In genomic region chr16:61721561-61721960, GRCh38 we compare ENCODE assay signal across 19 cellular contexts.
DNase-seq lines count a peak whose midpoint lies in the region; ATAC-seq, FAIRE-seq and TF ChIP-seq lines count a peak whose summit lies in the region.
"Had no signal": no experiment of that assay in that cellular context is flagged by ENCODE, and none has a peak within 500 bp of the region (broad histone marks: within the 10 kb centered on the region; RNA-seq: fewer than 3 reads in every experiment).

No MANE protein-coding gene starts in this region.

- H3K4me1 ChIP-seq in IMR-90 (ENCODE audit: control insufficient read depth, insufficient read depth, low read length) (no peaks in the 10 kb centered on the region), H1 (replicated peaks in 1 of 4; ENCODE audit: control insufficient read depth in 3 of 4, insufficient read depth in 4 of 4, low read length in 3 of 4) (0 out of 7 replicates have a peak, but pooled peaks cover 0 to 2% (median 0%) of the 10 kb centered on the region in 4 experiments), skeletal muscle satellite cell (ENCODE audit: control insufficient read depth, insufficient read depth, low read length) (no peaks in the 10 kb centered on the region)

- H4K8ac ChIP-seq in IMR-90 (ENCODE audit: low read depth in 2 of 2, low read length in 2 of 2) (no peak overlapping the region), H1 (ENCODE audit: extremely low read depth, insufficient read depth, low read length) (no peak overlapping the region)

- in situ Hi-C loops in IMR-90 (cut with MboI; ENCODE audit: low sequenced_read_pairs): no loop called here

- H2BK20ac ChIP-seq in IMR-90 (ENCODE audit: low read depth, low read length) (no peak overlapping the region), H1 (ENCODE audit: low read length) (no peak overlapping the region)

- H3K27me3 ChIP-seq in IMR-90 (ENCODE audit: control insufficient read depth, insufficient read depth, low read length) (no peaks in the 10 kb centered on the region), H1 (replicated peaks in 1 of 4; ENCODE audit: control insufficient read depth in 3 of 4, extremely low read depth in 1 of 4, insufficient read depth in 3 of 4, low read length in 3 of 4) (no peaks in the 10 kb centered on the region), skeletal muscle satellite cell (ENCODE audit: control insufficient read depth, insufficient read depth, low read length) (no peaks in the 10 kb centered on the region)
- H3K27me3 ChIP-seq: BLaER1 treated with 17β-estradiol and CSF1 and Interleukin-3, amounts not matched to agents 10 nM and 100 nM had no signal

- no peak overlapping the region for H3K4ac ChIP-seq in IMR-90 (ENCODE audit: low read depth, low read length)
- no peak overlapping the region for H3K4ac ChIP-seq in H1 (replicated peaks; ENCODE audit: insufficient read length, low read depth, low read length)

- intact Hi-C loops in IMR-90 (cut with micrococcal nuclease): no loop called here

- no CpG with 5 or more reads among the region's 3 CpGs for WGBS in IMR-90 (ENCODE audit: extremely low coverage in 2 of 2, insufficient read length in 1 of 2), 2 experiments
- WGBS in H1 (ENCODE audit: extremely low coverage in 1 of 2, insufficient coverage in 1 of 2, insufficient read length in 1 of 2, insufficient replicate concordance in 2 of 2, low coverage in 1 of 2, low lambda C conversion rate in 2 of 2, missing lambda C conversion rate in 1 of 2), 2 experiments: 83% methylated on average over 3 of the region's 3 CpGs; no CpG with 5 or more reads in 1 of the 2 experiments

- H2AFZ ChIP-seq in IMR-90 (replicated peaks; ENCODE audit: low read length, poor library complexity) (no peak overlapping the region), H1 (ENCODE audit: low read length) (no peak overlapping the region)
- H2AFZ ChIP-seq: GM23248 had no signal

- BruUV-seq in IMR-90 (replicated peaks; lab: Mats Ljungman, UMichigan): no TSS peak

- no peak for ATAC-seq in IMR-90 (ENCODE audit: low read depth)
- ATAC-seq: CD8-positive, alpha-beta T cell; HepG2 had no signal

- H3K79me1 ChIP-seq in IMR-90 (ENCODE audit: low read depth in 1 of 2, low read length in 2 of 2): no peaks in the 10 kb centered on the region
- H3K79me1 ChIP-seq in H1 (ENCODE audit: low read depth, low read length): no peaks in the 10 kb centered on the region

- no peak overlapping the region for H3K4me3 ChIP-seq in IMR-90 (ENCODE audit: insufficient read depth, low read depth, low read length)
- no peak overlapping the region for H3K4me3 ChIP-seq in H1 (ENCODE audit: extremely low read depth in 1 of 4, insufficient read depth in 2 of 4, low read depth in 3 of 4, low read length in 4 of 4)
- no peak overlapping the region for H3K4me3 ChIP-seq in skeletal muscle satellite cell (ENCODE audit: low read length)
- H3K4me3 ChIP-seq: BLaER1 treated with 17β-estradiol and CSF1 and Interleukin-3, amounts not matched to agents 10 nM and 100 nM; GM23248 had no signal

- no peak for TF ChIP-seq RAD21 in IMR-90 (IDR thresholded peaks at IDR 0.05; ENCODE audit: low read length)
- TF ChIP-seq RAD21 in H1 (IDR thresholded peaks at IDR 0.05 in 1 of 2, conservative IDR thresholded peaks at IDR 0.05 in 1 of 2; ENCODE audit: low read depth in 2 of 2, low read length in 2 of 2): no peak

- no peak overlapping the region for H2AK9ac ChIP-seq in IMR-90 (replicated peaks; ENCODE audit: low read depth, low read length, poor library complexity)

- H3K9me3 ChIP-seq in IMR-90 (ENCODE audit: control insufficient read depth, insufficient read depth, low read length): no peaks in the 10 kb centered on the region; the same call in 1 of the 2 replicates
- no peaks in the 10 kb centered on the region for H3K9me3 ChIP-seq in H1 (ENCODE audit: insufficient read depth in 2 of 2, low read depth in 1 of 2, low read length in 1 of 2)
- no peaks in the 10 kb centered on the region for H3K9me3 ChIP-seq in skeletal muscle satellite cell (replicated peaks; ENCODE audit: low read length)
- H3K9me3 ChIP-seq: BLaER1 treated with 17β-estradiol and CSF1 and Interleukin-3, amounts not matched to agents 10 nM and 100 nM had no signal

- no peak overlapping the region for H4K91ac ChIP-seq in IMR-90 (ENCODE audit: insufficient read depth, low read depth, low read length)
- H4K91ac ChIP-seq in H1 (replicated peaks; ENCODE audit: insufficient read length, low read length): no peak overlapping the region

- H3K9ac ChIP-seq in IMR-90 (ENCODE audit: low read depth, low read length) (no peak overlapping the region), H1 (replicated peaks in 1 of 4; ENCODE audit: extremely low read depth in 1 of 4, low read depth in 3 of 4, low read length in 3 of 4) (no peak overlapping the region), skeletal muscle satellite cell (ENCODE audit: low read depth, low read length) (peak overlapping the region; percentile 10)
- H3K9ac ChIP-seq: BLaER1 treated with 17β-estradiol and CSF1 and Interleukin-3, amounts not matched to agents 10 nM and 100 nM; GM23248 had no signal

- H4K5ac ChIP-seq in IMR-90 (ENCODE audit: low read depth, low read length): no peak overlapping the region
- H4K5ac ChIP-seq in H1 (ENCODE audit: insufficient read length, low read depth, low read length): no peak overlapping the region

- no peak for FAIRE-seq in H1 (lab: Jason Lieb, UNC)
- FAIRE-seq: G401.6, GM12891, GM18507, H54, HepG2 had no signal

- TF ChIP-seq POLR2A in IMR-90 (IDR thresholded peaks at IDR 0.05; ENCODE audit: low read depth, low read length) (no peak), H1 (IDR thresholded peaks at IDR 0.05; ENCODE audit: control extremely low read depth in 1 of 2, low read depth in 2 of 2, low read length in 2 of 2) (no peak)

- no peak overlapping the region for H3K18ac ChIP-seq in IMR-90 (ENCODE audit: low read depth, low read length)
- no peak overlapping the region for H3K18ac ChIP-seq in H1 (ENCODE audit: extremely low read depth, low read length)

- H3K36me3 ChIP-seq in IMR-90 (ENCODE audit: control insufficient read depth, insufficient read depth, low read length): no peaks in the 10 kb centered on the region
- H3K36me3 ChIP-seq in H1 (ENCODE audit: control insufficient read depth in 2 of 4, insufficient read depth in 4 of 4, low read length in 3 of 4): no peaks in the 10 kb centered on the region
- H3K36me3 ChIP-seq in skeletal muscle satellite cell (ENCODE audit: insufficient read depth, low read length): no peaks in the 10 kb centered on the region
- H3K36me3 ChIP-seq: BLaER1 treated with 17β-estradiol and CSF1 and Interleukin-3, amounts not matched to agents 10 nM and 100 nM had no signal

- H3K9me1 ChIP-seq in IMR-90 (ENCODE audit: insufficient read depth, low read length): no peaks in the 10 kb centered on the region

- no peak overlapping the region for H3K4me2 ChIP-seq in IMR-90 (ENCODE audit: low read depth, low read length)
- no peak overlapping the region for H3K4me2 ChIP-seq in H1 (ENCODE audit: insufficient read depth in 1 of 2, low read depth in 2 of 2, low read length in 2 of 2)
- peak overlapping the region; percentile 13 for H3K4me2 ChIP-seq in skeletal muscle satellite cell (ENCODE audit: low read length)
- H3K4me2 ChIP-seq: BLaER1 treated with 17β-estradiol and CSF1 and Interleukin-3, amounts not matched to agents 10 nM and 100 nM had no signal

- H3K79me2 ChIP-seq in H1 (ENCODE audit: control insufficient read depth in 1 of 2, insufficient read depth in 2 of 2, low read length in 2 of 2): no peaks in the 10 kb centered on the region

- H2BK15ac ChIP-seq in IMR-90 (ENCODE audit: low read depth, low read length) (no peak overlapping the region), H1 (ENCODE audit: low read length) (no peak overlapping the region)

- CTCF ChIA-PET in IMR-90 (lab: Yijun Ruan, JAX): no interaction called here
- CTCF ChIA-PET in H1 (lab: Charles Lee; ENCODE audit: partially characterized antibody): interaction anchor here (1.2 kb wide), 1 partner anchor 356 kb away, joined by 3 read pairs; no protein-coding TSS in a partner anchor

- H3K14ac ChIP-seq in IMR-90 (replicated peaks; ENCODE audit: low read depth, low read length) (no peak overlapping the region), H1 (ENCODE audit: insufficient read length) (no peak overlapping the region)

- DNase-seq in IMR-90 (no peak), astrocyte of the hippocampus (ENCODE audit: low read depth, low spot score) (peak; percentile 2), H1 (ENCODE audit: low read depth in 1 of 2, low spot score in 2 of 2) (no peak), HPDE6-E6E7 (ENCODE audit: extremely low spot score) (no peak), NCI-H2029 (lab: John Stamatoyannopoulos, UW) (no peak), NOMO-1 treated with dmso at 0.1 percent for 144 hours (lab: John Stamatoyannopoulos, UW; ENCODE audit: unreplicated experiment) (no peak)
- DNase-seq: Calu3; CD8-positive, alpha-beta T cell; DMS79 treated with DMSO at 0.1 percent for 48 hours; GM23248; HCEC 1CT had no signal

- dilution Hi-C loops in IMR-90 (cut with HindIII; ENCODE audit: low sequenced_read_pairs, unreplicated experiment): no loop called here

- no peak for TF ChIP-seq EP300 in H1 (IDR thresholded peaks at IDR 0.05; ENCODE audit: borderline replicate concordance in 1 of 2, low read depth in 2 of 2, low read length in 2 of 2)

- H2BK12ac ChIP-seq in H1 (ENCODE audit: low read depth, low read length): no peak overlapping the region

- H4K20me1 ChIP-seq in IMR-90 (ENCODE audit: insufficient read depth, low read length) (no peaks in the 10 kb centered on the region), H1 (replicated peaks in 1 of 2; ENCODE audit: control insufficient read depth in 1 of 2, insufficient read depth in 2 of 2, low read length in 2 of 2) (no peaks in the 10 kb centered on the region)
- H4K20me1 ChIP-seq: BLaER1 treated with 17β-estradiol and CSF1 and Interleukin-3, amounts not matched to agents 10 nM and 100 nM had no signal

- H3K56ac ChIP-seq in IMR-90 (ENCODE audit: extremely low read depth, insufficient read depth, low read length) (no peak overlapping the region), H1 (replicated peaks; ENCODE audit: insufficient read length, low read depth, low read length) (no peak overlapping the region)

- H3K27ac ChIP-seq in IMR-90 (ENCODE audit: insufficient read depth, low read length): no peak overlapping the region
- no peak overlapping the region for H3K27ac ChIP-seq in H1 (ENCODE audit: low read depth, low read length)
- H3K27ac ChIP-seq: BLaER1 treated with 17β-estradiol and CSF1 and Interleukin-3, amounts not matched to agents 10 nM and 100 nM; GM23248; HL-60 had no signal

- H2BK120ac ChIP-seq in IMR-90 (ENCODE audit: low read depth, low read length) (no peak overlapping the region), H1 (replicated peaks; ENCODE audit: low read depth, low read length) (no peak overlapping the region)

- H3K23me2 ChIP-seq in H1 (ENCODE audit: low read depth, low read length): no peaks in the 10 kb centered on the region

- TF ChIP-seq CTCF in IMR-90 (conservative IDR thresholded peaks at IDR 0.05; ENCODE audit: low read depth, low read length): no peak
- TF ChIP-seq CTCF in H1 (IDR thresholded peaks at IDR 0.05; ENCODE audit: control extremely low read depth in 1 of 3, insufficient read depth in 1 of 3, low read depth in 1 of 3, low read length in 3 of 3): no peak

- H2BK5ac ChIP-seq in IMR-90 (ENCODE audit: low read depth, low read length, poor library complexity, severe bottlenecking) (no peak overlapping the region), H1 (ENCODE audit: low read depth, low read length) (no peak overlapping the region)

- no peak overlapping the region for H3K23ac ChIP-seq in IMR-90 (ENCODE audit: low read depth, low read length)
- H3K23ac ChIP-seq in H1 (ENCODE audit: insufficient read length): no peak overlapping the region

- H2AK5ac ChIP-seq in IMR-90 (ENCODE audit: low read depth, low read length) (no peak overlapping the region), H1 (ENCODE audit: low read depth, low read length) (no peak overlapping the region)

- POLR2A ChIA-PET in IMR-90 (lab: Charles Lee; ENCODE audit: unreplicated experiment): no interaction called here
- POLR2A ChIA-PET in H1 (lab: Charles Lee; ENCODE audit: partially characterized antibody): no interaction called here
